In genomic region chr7:149322737-149323136, GRCh38 we compare ENCODE assay signal across 28 cellular contexts.
DNase-seq lines count a peak whose midpoint lies in the region; ATAC-seq, FAIRE-seq and TF ChIP-seq lines count a peak whose summit lies in the region.
"Had no signal": no experiment of that assay in that cellular context is flagged by ENCODE, and none has a peak within 500 bp of the region (broad histone marks: within the 10 kb centered on the region; RNA-seq: fewer than 3 reads in every experiment).

No MANE protein-coding gene starts in this region.

- TF ChIP-seq EP300 in K562 (IDR thresholded peaks at IDR 0.05; ENCODE audit: low read length) = no peak

- no peak for ATAC-seq in activated T-cell treated with anti-CD3 and anti-CD28 coated beads, Interleukin-2, amount 50 U/mL, for 72 hours (replicated peaks in 1 of 2)
- no peak for ATAC-seq in activated T-cell treated with anti-CD3 and anti-CD28 coated beads, Interleukin-2, amount 50 U/mL, for 4 hours
- no peak for ATAC-seq in IMR-90 (ENCODE audit: low read depth)
- no peak for ATAC-seq in K562
- ATAC-seq: CD8-positive, alpha-beta T cell; psoas muscle had no signal

- H3K27me3 Mint-ChIP-seq in activated T-cell treated with anti-CD3 and anti-CD28 coated beads, Interleukin-2, amount 50 U/mL, for 72 hours (ENCODE audit: low read depth) = peaks cover 4% of the 10 kb centered on the region
- peaks cover 3% of the 10 kb centered on the region for H3K27me3 Mint-ChIP-seq in activated T-cell treated with anti-CD3 and anti-CD28 coated beads, Interleukin-2, amount 50 U/mL, for 4 hours (ENCODE audit: low read depth)

- no peak overlapping the region for H2AFZ ChIP-seq in IMR-90 (replicated peaks; ENCODE audit: low read length, poor library complexity)
- peak overlapping the region; percentile 83 for H2AFZ ChIP-seq in K562 (ENCODE audit: low read depth, low read length)
- H2AFZ ChIP-seq in osteoblast (ENCODE audit: low read length) = no peak overlapping the region

- no peak overlapping the region for H3K23ac ChIP-seq in IMR-90 (ENCODE audit: low read depth, low read length)

- H3K79me1 ChIP-seq in IMR-90 (ENCODE audit: low read depth in 1 of 2, low read length in 2 of 2) = no peaks in the 10 kb centered on the region

- no peak overlapping the region for H4K8ac ChIP-seq in IMR-90 (ENCODE audit: low read depth in 2 of 2, low read length in 2 of 2)

- dilution Hi-C loops in IMR-90 (cut with HindIII; ENCODE audit: low sequenced_read_pairs, unreplicated experiment) = no loop called here

- H3K56ac ChIP-seq in IMR-90 (ENCODE audit: extremely low read depth, insufficient read depth, low read length) = no peak overlapping the region

- no peak for TF ChIP-seq RAD21 in IMR-90 (IDR thresholded peaks at IDR 0.05; ENCODE audit: low read length)
- no peak for TF ChIP-seq RAD21 in K562 (CRISPR knock-in tag; conservative IDR thresholded peaks at IDR 0.05 in 1 of 2, IDR thresholded peaks at IDR 0.05 in 1 of 2)

- H3K4ac ChIP-seq in IMR-90 (ENCODE audit: low read depth, low read length) = no peak overlapping the region

- peak overlapping the region in 1 of 2 donors; percentile 66 for H3K4me3 Mint-ChIP-seq in activated T-cell treated with anti-CD3 and anti-CD28 coated beads, Interleukin-2, amount 50 U/mL, for 72 hours
- H3K4me3 Mint-ChIP-seq in activated T-cell treated with anti-CD3 and anti-CD28 coated beads, Interleukin-2, amount 50 U/mL, for 4 hours = no peak overlapping the region
- H3K4me3 Mint-ChIP-seq: dendritic cell treated with granulocyte-macrophage colony-stimulating factor and Interleukin-4, amounts not matched to agents 40 ng/mL and 50 ng/mL, for 4 days; endodermal cell had no signal

- H3K9ac ChIP-seq in IMR-90 (ENCODE audit: low read depth, low read length) = no peak overlapping the region
- peak overlapping the region in 1 of 2 experiments; percentile 55; a peak in 2 of 4 replicates for H3K9ac ChIP-seq in K562 (ENCODE audit: insufficient read depth in 1 of 2, low read depth in 2 of 2, low read length in 2 of 2)

- H3K27ac Mint-ChIP-seq in activated T-cell treated with anti-CD3 and anti-CD28 coated beads, Interleukin-2, amount 50 U/mL, for 72 hours = peak overlapping the region; percentile 47
- H3K27ac Mint-ChIP-seq: B cell; CD8-positive, alpha-beta T cell; dendritic cell treated with granulocyte-macrophage colony-stimulating factor and Interleukin-4, amounts not matched to agents 40 ng/mL and 50 ng/mL, for 4 days; endodermal cell had no signal

- H3K4me3 ChIP-seq in IMR-90 (ENCODE audit: insufficient read depth, low read depth, low read length) (no peak overlapping the region), K562 (no peak overlapping the region; the same call in 1 of the 2 replicates), osteoblast (ENCODE audit: insufficient read depth, low read length) (peak overlapping the region; percentile 71)
- H3K4me3 ChIP-seq: HAP-1 had no signal

- H2AK5ac ChIP-seq in IMR-90 (ENCODE audit: low read depth, low read length) = no peak overlapping the region

- no peak for TF ChIP-seq POLR2A in IMR-90 (IDR thresholded peaks at IDR 0.05; ENCODE audit: low read depth, low read length)
- TF ChIP-seq POLR2A in K562 (conservative IDR thresholded peaks at IDR 0.05) = no peak

- H2BK15ac ChIP-seq in IMR-90 (ENCODE audit: low read depth, low read length) = no peak overlapping the region

- H4K20me1 ChIP-seq in IMR-90 (ENCODE audit: insufficient read depth, low read length) (no peaks in the 10 kb centered on the region), K562 (replicated peaks; ENCODE audit: control insufficient read depth, insufficient read depth, low read length) (no peaks in the 10 kb centered on the region), osteoblast (ENCODE audit: insufficient read depth, low read length) (no peaks in the 10 kb centered on the region)

- peaks cover 6% of the 10 kb centered on the region; the same call in 1 of the 2 replicates for H3K27me3 ChIP-seq in IMR-90 (ENCODE audit: control insufficient read depth, insufficient read depth, low read length)
- peaks cover 0 to 14% of the 10 kb centered on the region in 2 experiments; a peak in 1 of 5 replicates for H3K27me3 ChIP-seq in K562 (ENCODE audit: control insufficient read depth in 2 of 2, insufficient read depth in 2 of 2, low read length in 2 of 2)
- H3K27me3 ChIP-seq in osteoblast (ENCODE audit: insufficient read depth, low read length) = no peaks in the 10 kb centered on the region
- H3K27me3 ChIP-seq: Peyer's patch, tibial nerve had no signal

- no peak overlapping the region for H2BK5ac ChIP-seq in IMR-90 (ENCODE audit: low read depth, low read length, poor library complexity, severe bottlenecking)

- H3K36me3 ChIP-seq in IMR-90 (ENCODE audit: control insufficient read depth, insufficient read depth, low read length) (no peaks in the 10 kb centered on the region), K562 (ENCODE audit: control insufficient read depth, insufficient read depth, low read length) (no peaks in the 10 kb centered on the region), osteoblast (ENCODE audit: insufficient read depth, low read length) (no peaks in the 10 kb centered on the region)
- H3K36me3 ChIP-seq: HAP-1, left lung, Peyer's patch, sigmoid colon, tibial nerve, WERI-Rb-1 had no signal

- no peak overlapping the region for H3K14ac ChIP-seq in IMR-90 (replicated peaks; ENCODE audit: low read depth, low read length)

- H4K91ac ChIP-seq in IMR-90 (ENCODE audit: insufficient read depth, low read depth, low read length) = no peak overlapping the region

- no peak for DNase-seq in activated T-cell treated with anti-CD3 and anti-CD28 coated beads, Interleukin-2, amount 50 U/mL, for 72 hours
- no peak for DNase-seq in activated T-cell treated with anti-CD3 and anti-CD28 coated beads, Interleukin-2, amount 50 U/mL, for 4 hours
- DNase-seq in IMR-90 (no peak), K562 (ENCODE audit: extremely low read depth in 1 of 4, low spot score in 3 of 4) (no peak), osteoblast (ENCODE audit: insufficient read length, low spot score, missing footprints) (no peak), activated gamma-delta T cell (lab: John Stamatoyannopoulos, UW) (no peak), GM19240 (ENCODE audit: insufficient read length, low spot score) (no peak), SW480 (ENCODE audit: low spot score) (no peak)
- DNase-seq: activated CD8-positive, alpha-beta memory T cell treated with anti-CD3 and anti-CD28 coated beads, Interleukin-2, amount 50 U/mL, for 4 hours; caudate nucleus; CD8-positive, alpha-beta T cell; endodermal cell; islet precursor cell; left lung; naive B cell; NCI-H2107; NCI-H446; NCI-H774; Peyer's patch; psoas muscle; SHP77 treated with DMSO at 0.1 percent for 48 hours; sigmoid colon; stimulated activated CD4-positive, alpha-beta T cell treated with anti-CD3 and anti-CD28 coated beads, Interleukin-4, amount 100 ng/mL, for 24 hours; WERI-Rb-1 had no signal

- H3K9me1 ChIP-seq in IMR-90 (ENCODE audit: insufficient read depth, low read length) (no peaks in the 10 kb centered on the region), K562 (ENCODE audit: control insufficient read depth, insufficient read depth, low read length) (no peaks in the 10 kb centered on the region)

- TF ChIP-seq CTCF in IMR-90 (conservative IDR thresholded peaks at IDR 0.05; ENCODE audit: low read depth, low read length) (no peak), K562 (IDR thresholded peaks at IDR 0.05 in 2 of 3, conservative IDR thresholded peaks at IDR 0.05 in 1 of 3; ENCODE audit: insufficient read depth in 2 of 3, low read depth in 1 of 3, low read length in 3 of 3) (no peak), osteoblast (IDR thresholded peaks at IDR 0.05; ENCODE audit: extremely low read depth, low read depth, low read length) (no peak)

- H2BK20ac ChIP-seq in IMR-90 (ENCODE audit: low read depth, low read length) = no peak overlapping the region

- H3K9me3 ChIP-seq in IMR-90 (ENCODE audit: control insufficient read depth, insufficient read depth, low read length) (no peaks in the 10 kb centered on the region), K562 (replicated peaks; ENCODE audit: control insufficient read depth, insufficient read depth, low read depth, low read length) (no peaks in the 10 kb centered on the region), osteoblast (ENCODE audit: low read depth, low read length) (no peaks in the 10 kb centered on the region)
- H3K9me3 ChIP-seq: HAP-1, left lung, Peyer's patch, psoas muscle, sigmoid colon, tibial nerve had no signal

- H2AK9ac ChIP-seq in IMR-90 (replicated peaks; ENCODE audit: low read depth, low read length, poor library complexity) = no peak overlapping the region

- CTCF ChIA-PET in IMR-90 (lab: Yijun Ruan, JAX) = interaction anchor here (2.2 kb wide), 1 partner anchor 12 kb away, joined by 12 read pairs; no protein-coding TSS in a partner anchor
- CTCF ChIA-PET in K562 (lab: Yijun Ruan, JAX; ENCODE audit: low intra/inter-chr PET ratio) = interaction anchor here (0.7 kb wide), 1 partner anchor 139 kb away, joined by 3 read pairs; no protein-coding TSS in a partner anchor

- intact Hi-C loops in IMR-90 (cut with micrococcal nuclease) (loop anchor here (10.0 kb wide), 1 partner anchor 52 kb away; no protein-coding TSS in a partner anchor), K562 (cut with micrococcal nuclease) (no loop called here)

- H3K18ac ChIP-seq in IMR-90 (ENCODE audit: low read depth, low read length) = no peak overlapping the region

- H4K5ac ChIP-seq in IMR-90 (ENCODE audit: low read depth, low read length) = no peak overlapping the region

- H2BK120ac ChIP-seq in IMR-90 (ENCODE audit: low read depth, low read length) = no peak overlapping the region

- H3K9me3 Mint-ChIP-seq in activated T-cell treated with anti-CD3 and anti-CD28 coated beads, Interleukin-2, amount 50 U/mL, for 72 hours = peaks cover 3 to 4% of the 10 kb centered on the region in 2 donors
- peaks cover 3% of the 10 kb centered on the region for H3K9me3 Mint-ChIP-seq in activated T-cell treated with anti-CD3 and anti-CD28 coated beads, Interleukin-2, amount 50 U/mL, for 4 hours
- H3K9me3 Mint-ChIP-seq: CD8-positive, alpha-beta T cell had no signal

- H3K79me2 ChIP-seq in K562 (ENCODE audit: control insufficient read depth, insufficient read depth, low read length) (no peaks in the 10 kb centered on the region), osteoblast (ENCODE audit: insufficient read depth, low read length) (no peaks in the 10 kb centered on the region)

- H3K4me1 Mint-ChIP-seq in activated T-cell treated with anti-CD3 and anti-CD28 coated beads, Interleukin-2, amount 50 U/mL, for 72 hours (ENCODE audit: low read depth) = peaks cover 22% of the 10 kb centered on the region
- H3K4me1 Mint-ChIP-seq in activated T-cell treated with anti-CD3 and anti-CD28 coated beads, Interleukin-2, amount 50 U/mL, for 4 hours (ENCODE audit: low read depth) = peaks cover 15% of the 10 kb centered on the region

- POLR2A ChIA-PET in IMR-90 (lab: Charles Lee; ENCODE audit: unreplicated experiment) (no interaction called here), K562 (lab: Yijun Ruan, JAX) (interaction anchor here (0.6 to 2.2 kb wide), 2 partner anchors 12 to 238 kb away, joined by 3 to 8 read pairs; no protein-coding TSS in a partner anchor)

- no peaks in the 10 kb centered on the region for H3K4me1 ChIP-seq in IMR-90 (ENCODE audit: control insufficient read depth, insufficient read depth, low read length)
- H3K4me1 ChIP-seq in K562 (replicated peaks in 1 of 2; ENCODE audit: control insufficient read depth in 2 of 2, insufficient read depth in 2 of 2, low read length in 2 of 2) = no peaks in the 10 kb centered on the region; a peak in 2 of 5 replicates
- no peaks in the 10 kb centered on the region for H3K4me1 ChIP-seq in osteoblast (ENCODE audit: insufficient read depth, low read length)
- H3K4me1 ChIP-seq: HAP-1, left lung, Peyer's patch, psoas muscle, sigmoid colon, tibial nerve had no signal

- H3K27ac ChIP-seq in IMR-90 (ENCODE audit: insufficient read depth, low read length) (no peak overlapping the region), K562 (ENCODE audit: extremely low read depth, low read depth, low read length) (peak overlapping the region; percentile 33; the same call in 1 of the 3 replicates), osteoblast (ENCODE audit: low read depth, low read length) (no peak overlapping the region)
- H3K27ac ChIP-seq: left lung, psoas muscle, sigmoid colon, WERI-Rb-1 had no signal

- in situ Hi-C loops in IMR-90 (cut with MboI; ENCODE audit: low sequenced_read_pairs) (no loop called here), K562 (cut with MboI) (no loop called here)

- peaks cover 2 to 4% of the 10 kb centered on the region in 2 donors for H3K36me3 Mint-ChIP-seq in activated T-cell treated with anti-CD3 and anti-CD28 coated beads, Interleukin-2, amount 50 U/mL, for 72 hours (ENCODE audit: insufficient read depth in 2 of 2)
- H3K36me3 Mint-ChIP-seq in activated T-cell treated with anti-CD3 and anti-CD28 coated beads, Interleukin-2, amount 50 U/mL, for 4 hours (ENCODE audit: insufficient read depth) = no peaks in the 10 kb centered on the region
- H3K36me3 Mint-ChIP-seq: CD8-positive, alpha-beta T cell had no signal

- FAIRE-seq in K562 (lab: Jason Lieb, UNC) = no peak

- peak overlapping the region; percentile 73; the same call in 1 of the 2 replicates for H3K4me2 ChIP-seq in IMR-90 (ENCODE audit: low read depth, low read length)
- H3K4me2 ChIP-seq in K562 (ENCODE audit: insufficient read depth, low read length) = peak overlapping the region; percentile 86; the same call in 1 of the 2 replicates
- H3K4me2 ChIP-seq in osteoblast (ENCODE audit: insufficient read depth, low read length) = peak overlapping the region; percentile 79

- no TSS peak for BruUV-seq in IMR-90 (replicated peaks; lab: Mats Ljungman, UMichigan)
- BruUV-seq in K562 (replicated peaks; lab: Mats Ljungman, UMichigan) = no TSS peak
